ENCODE assay signal across 8 cellular contexts in genomic region chr5:98428806-98429205, GRCh38.
DNase-seq lines count a peak whose midpoint lies in the region; ATAC-seq and TF ChIP-seq lines count a peak whose summit lies in the region.
"Had no signal": no experiment of that assay in that cellular context is flagged by ENCODE, and none has a peak within 500 bp of the region (broad histone marks: within the 10 kb centered on the region; RNA-seq: fewer than 3 reads in every experiment).

No MANE protein-coding gene starts in this region.

- no peak overlapping the region for H3K9ac ChIP-seq in colonic mucosa (ENCODE audit: low read depth in 2 of 2, low read length in 2 of 2)

- peak; percentile 56 for DNase-seq in colonic mucosa
- peak; percentile 76 for DNase-seq in stromal cell of bone marrow (ENCODE audit: low read depth)
- no peak for DNase-seq in OCI-M2 (lab: John Stamatoyannopoulos, UW; ENCODE audit: unreplicated experiment)
- no peak for DNase-seq in activated gamma-delta T cell treated with Interleukin-2 at 50 U/mL for 16 hours
- DNase-seq: stimulated activated CD4-positive, alpha-beta T cell treated with anti-CD3 and anti-CD28 coated beads, Interleukin-2, amount 100 ng/mL, for 48 hours had no signal

- H3K36me3 ChIP-seq in colonic mucosa: no peaks in the 10 kb centered on the region

- intact Hi-C loops in colonic mucosa (cut with DNase I): no loop called here

- no peaks in the 10 kb centered on the region for H3K4me1 ChIP-seq in colonic mucosa

- no peak overlapping the region for H3K27ac ChIP-seq in colonic mucosa

- no peaks in the 10 kb centered on the region for H3K9me3 ChIP-seq in colonic mucosa

- no peak overlapping the region for H3K4me3 ChIP-seq in colonic mucosa

- ATAC-seq in GM19452 (IDR thresholded peaks at IDR 0.05; ENCODE audit: unreplicated experiment): peak; percentile 58
- ATAC-seq in HG03469 (IDR thresholded peaks at IDR 0.05; ENCODE audit: unreplicated experiment): peak; percentile 57
- no peak for ATAC-seq in GM18909 (IDR thresholded peaks at IDR 0.05; ENCODE audit: poor library complexity, unreplicated experiment)

- no peaks in the 10 kb centered on the region for H3K27me3 ChIP-seq in colonic mucosa

- TF ChIP-seq CTCF in colonic mucosa (IDR thresholded peaks at IDR 0.05): no peak

Comparison
In these comparisons a context has a peak if more than half of its experiments do, and no peak if none do; other contexts are left out.
1. DNase-seq: peak in colonic mucosa (single experiment) and stromal cell of bone marrow (single experiment); none in OCI-M2 (single experiment) and activated gamma-delta T cell treated with Interleukin-2 at 50 U/mL for 16 hours (single experiment).